ENCODE assay signal across 11 cellular contexts in the genomic region with DNA sequence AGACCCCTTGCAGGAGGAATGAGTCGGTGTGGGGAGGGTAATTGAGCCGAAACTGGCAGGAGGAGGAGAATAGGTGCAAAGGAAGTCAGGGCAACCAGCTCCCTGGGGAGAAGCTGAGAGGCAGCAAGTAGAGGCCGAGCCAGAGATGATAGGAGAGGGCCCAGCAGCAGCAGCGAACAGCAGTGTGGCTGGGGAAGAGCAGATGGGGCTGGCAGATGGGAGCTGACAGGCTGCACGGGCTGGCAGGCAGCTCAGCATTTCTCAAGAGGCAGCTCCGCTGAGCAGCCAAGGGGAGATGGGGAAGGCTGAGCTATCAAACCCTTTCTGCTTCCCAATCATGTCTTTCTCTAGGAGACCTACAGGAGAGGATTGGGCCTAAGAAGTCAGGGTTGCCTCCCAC.
DNase-seq lines count a peak whose midpoint lies in the region; ATAC-seq and TF ChIP-seq lines count a peak whose summit lies in the region.
"Had no signal": no experiment of that assay in that cellular context is flagged by ENCODE, and none has a peak within 500 bp of the region (broad histone marks: within the 10 kb centered on the region; RNA-seq: fewer than 3 reads in every experiment).

No MANE protein-coding gene starts in this region.

- H3K4me3 ChIP-seq in H7 (ENCODE audit: insufficient read depth, low read depth, low read length) (no peak overlapping the region), OCI-LY1 (ENCODE audit: low read depth, low read length, poor library complexity, severe bottlenecking) (no peak overlapping the region), right cardiac atrium (ENCODE audit: low read length) (no peak overlapping the region), MM.1S (ENCODE audit: low read length) (no peak overlapping the region)
- H3K4me3 ChIP-seq: stomach had no signal

- H3K79me2 ChIP-seq in OCI-LY1 (ENCODE audit: insufficient read depth, low read length) (no peaks in the 10 kb centered on the region), MM.1S (ENCODE audit: low read length) (no peaks in the 10 kb centered on the region)

- H3K27ac ChIP-seq in OCI-LY1 (ENCODE audit: low read depth, low read length, poor library complexity, severe bottlenecking) = no peak overlapping the region
- H3K27ac ChIP-seq in right cardiac atrium (ENCODE audit: low read length) = no peak overlapping the region
- no peak overlapping the region for H3K27ac ChIP-seq in MM.1S (ENCODE audit: low read length)
- H3K27ac ChIP-seq: stomach had no signal

- H3K9ac ChIP-seq in OCI-LY1 (ENCODE audit: low read length) = no peak overlapping the region
- H3K9ac ChIP-seq in MM.1S (ENCODE audit: low read length) = no peak overlapping the region

- no peak for TF ChIP-seq CTCF in OCI-LY1 (IDR thresholded peaks at IDR 0.05; ENCODE audit: low read length)
- no peak for TF ChIP-seq CTCF in MM.1S (IDR thresholded peaks at IDR 0.05; ENCODE audit: low read length)

- H3K9me2 ChIP-seq in OCI-LY1 (ENCODE audit: low read depth, low read length) (no peaks in the 10 kb centered on the region), MM.1S (replicated peaks; ENCODE audit: insufficient read depth, low read length) (no peaks in the 10 kb centered on the region)

- ATAC-seq in right cardiac atrium = peak; percentile 55 to 60
- ATAC-seq in HG03039 (IDR thresholded peaks at IDR 0.05; ENCODE audit: unreplicated experiment) = no peak
- ATAC-seq: Panc1 had no signal

- H4K20me1 ChIP-seq in OCI-LY1 (ENCODE audit: insufficient read depth, low read length) (no peaks in the 10 kb centered on the region), MM.1S (ENCODE audit: insufficient read depth, low read length) (no peaks in the 10 kb centered on the region)

- no peaks in the 10 kb centered on the region for H3F3A ChIP-seq in OCI-LY1 (ENCODE audit: insufficient read depth, low read length)
- H3F3A ChIP-seq in MM.1S (ENCODE audit: insufficient read depth, low read length) = no peaks in the 10 kb centered on the region

- peaks cover 13% of the 10 kb centered on the region for H3K4me1 ChIP-seq in OCI-LY1 (ENCODE audit: insufficient read depth, low read length, severe bottlenecking)
- no peaks in the 10 kb centered on the region for H3K4me1 ChIP-seq in right cardiac atrium (ENCODE audit: control insufficient read depth, insufficient read depth, low read length)
- H3K4me1 ChIP-seq in MM.1S (ENCODE audit: low read length) = no peaks in the 10 kb centered on the region

- 45% methylated on average over 6 of the region's 6 CpGs for WGBS in right cardiac atrium

- intact Hi-C loops in right cardiac atrium (cut with DNase I) = no loop called here

- H3K9me3 ChIP-seq in OCI-LY1 (ENCODE audit: low read length) (no peaks in the 10 kb centered on the region), right cardiac atrium (ENCODE audit: control insufficient read depth, low read length) (no peaks in the 10 kb centered on the region), MM.1S (replicated peaks; ENCODE audit: insufficient read depth, low read length) (no peaks in the 10 kb centered on the region)
- H3K9me3 ChIP-seq: stomach had no signal

- H3K36me3 ChIP-seq in H7 (replicated peaks; ENCODE audit: control insufficient read depth, insufficient read depth, low read length) (no peaks in the 10 kb centered on the region), OCI-LY1 (ENCODE audit: insufficient read depth, low read length) (no peaks in the 10 kb centered on the region), MM.1S (replicated peaks; ENCODE audit: insufficient read depth, low read length) (no peaks in the 10 kb centered on the region)
- H3K36me3 ChIP-seq: stomach had no signal

- H3K4me2 ChIP-seq in OCI-LY1 (ENCODE audit: low read length) (peak overlapping the region; percentile 31; the same call in 1 of the 2 replicates), MM.1S (ENCODE audit: low read depth, low read length) (no peak overlapping the region)

- no peak overlapping the region for H2AFZ ChIP-seq in OCI-LY1 (ENCODE audit: low read length)
- no peak overlapping the region for H2AFZ ChIP-seq in MM.1S (ENCODE audit: low read length)

- peak; percentile 24 for DNase-seq in AG08395 (ENCODE audit: low spot score)
- peak; percentile 51 for DNase-seq in H7
- DNase-seq in right cardiac atrium = peak; percentile 34 to 68 (median 63)
- no peak for DNase-seq in NCI-H187 treated with DMSO at 0.1 percent for 48 hours (lab: John Stamatoyannopoulos, UW)
- DNase-seq in MM.1S = no peak
- DNase-seq in dermis blood vessel endothelial cell = no peak
- DNase-seq: stimulated activated CD4-positive, alpha-beta T cell treated with anti-CD3 and anti-CD28 coated beads, Interleukin-2, amount 100 ng/mL, for 24 hours had no signal

- H3K27me3 ChIP-seq in H7 (ENCODE audit: control insufficient read depth, insufficient read depth, low read length) = no peaks in the 10 kb centered on the region; the same call in 1 of the 2 replicates
- H3K27me3 ChIP-seq in OCI-LY1 (ENCODE audit: insufficient read depth, low read length) = no peaks in the 10 kb centered on the region
- no peaks in the 10 kb centered on the region for H3K27me3 ChIP-seq in right cardiac atrium (ENCODE audit: control insufficient read depth, insufficient read depth)
- H3K27me3 ChIP-seq in MM.1S (replicated peaks; ENCODE audit: insufficient read depth, low read length) = no peaks in the 10 kb centered on the region
- H3K27me3 ChIP-seq: stomach had no signal

Comparison
In these comparisons a context has a peak if more than half of its experiments do, and no peak if none do; other contexts are left out.
1. DNase-seq: peak in AG08395 (single experiment), H7 (single experiment) and right cardiac atrium (3 of 3); none in NCI-H187 treated with DMSO at 0.1 percent for 48 hours (single experiment), MM.1S (single experiment) and dermis blood vessel endothelial cell (single experiment).